ENCODE assay signal across 8 cellular contexts in the genomic region with DNA sequence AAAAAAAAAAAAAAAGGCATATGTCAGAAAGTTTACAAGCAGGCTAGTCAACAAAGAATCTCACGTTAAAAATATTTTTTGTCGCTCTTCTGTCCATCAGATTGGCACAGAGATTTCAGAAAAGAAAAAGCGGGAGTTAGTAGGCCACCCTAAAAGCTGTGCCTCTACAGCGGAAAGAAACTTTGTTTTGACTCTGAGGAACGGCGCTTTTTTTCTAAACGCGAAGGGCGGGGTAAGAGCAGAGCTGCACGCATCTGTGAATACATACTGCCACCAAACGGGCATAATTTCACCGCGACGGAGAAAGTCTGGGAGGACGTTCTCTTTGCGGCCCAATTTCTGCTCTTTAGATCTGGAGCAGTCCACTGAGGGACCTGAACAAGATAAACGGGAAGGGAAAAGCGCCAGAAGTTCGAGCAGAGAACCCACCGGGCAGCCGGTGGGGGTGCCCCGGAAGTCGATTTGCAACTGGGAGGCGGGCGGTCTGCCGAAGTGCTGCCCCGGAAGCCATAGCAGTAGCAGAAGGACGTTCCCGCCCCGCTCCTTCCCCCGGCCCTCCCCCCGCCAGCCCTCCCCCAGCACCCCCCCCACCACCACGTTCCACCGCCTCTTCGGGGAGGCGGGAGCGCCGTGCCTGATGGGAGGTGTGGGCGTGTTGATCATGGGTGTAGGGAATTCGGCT. TPM values are rescaled to one million over a fixed set of nuclear protein-coding genes. Genes with fewer than 3 reads are reported as not detected.
DNase-seq lines count a peak whose midpoint lies in the region; ATAC-seq and TF ChIP-seq lines count a peak whose summit lies in the region.
"Not testable (repeated sequence)": the region's sequence is repeated elsewhere in the genome, so short reads cannot be mapped to it uniquely, and the experiment has no call there.

No MANE protein-coding gene starts in this region.

- H3K27ac ChIP-seq in KMS-11 (peak overlapping the region; percentile 87), upper lobe of left lung (peak overlapping the region in 1 of 4 donors; percentile 76)
- not testable (repeated sequence) for H3K27ac ChIP-seq in endodermal cell (ENCODE audit: low read depth, low read length)

- H4K20me1 ChIP-seq in KMS-11 (ENCODE audit: insufficient read depth), result not testable (repeated sequence)

- not testable (repeated sequence) for H3K9me3 ChIP-seq in endodermal cell (ENCODE audit: control insufficient read depth, low read length); upper lobe of left lung

- DNase-seq in activated CD4-positive, alpha-beta memory T cell treated with anti-CD3 and anti-CD28 coated beads for 36 hours; endodermal cell; naive B cell; upper lobe of left lung: not testable (repeated sequence)

- intact Hi-C loops in activated CD4-positive, alpha-beta memory T cell treated with anti-CD3 and anti-CD28 coated beads for 36 hours (cut with micrococcal nuclease), result loop anchor here (5.0 to 10.0 kb wide), 5 partner anchors 103 to 1854 kb away; a partner anchor contains a TSS

- H3K9ac ChIP-seq in KMS-11; endodermal cell (ENCODE audit: extremely low read depth, low read length, poor library complexity, severe bottlenecking): not testable (repeated sequence)

- TF ChIP-seq CTCF in KMS-11 (conservative IDR thresholded peaks at IDR 0.05; ENCODE audit: low read depth, low read length); endodermal cell (conservative IDR thresholded peaks at IDR 0.05); upper lobe of left lung (IDR thresholded peaks at IDR 0.05): not testable (repeated sequence)

- CTCF ChIA-PET in activated CD4-positive, alpha-beta memory T cell treated with anti-CD3 and anti-CD28 coated beads for 36 hours (lab: Charles Lee), result interaction anchor here (1.4 kb wide), 1 partner anchor 104 kb away, joined by 8 read pairs; no protein-coding TSS in a partner anchor

- peak overlapping the region; percentile 99 for H3K27ac Mint-ChIP-seq in activated CD4-positive, alpha-beta memory T cell treated with anti-CD3 and anti-CD28 coated beads for 36 hours
- H3K27ac Mint-ChIP-seq in endodermal cell, result not testable (repeated sequence)
- H3K27ac Mint-ChIP-seq in naive B cell, result peak overlapping the region; percentile 95 to 99 (median 98)

- H3K4me2 ChIP-seq in KMS-11, result not testable (repeated sequence)

- not testable (repeated sequence) for TF ChIP-seq EP300 in upper lobe of left lung (IDR thresholded peaks at IDR 0.05)

- H3K36me3 Mint-ChIP-seq in activated CD4-positive, alpha-beta memory T cell treated with anti-CD3 and anti-CD28 coated beads for 36 hours; endodermal cell (ENCODE audit: low read depth); naive B cell: not testable (repeated sequence)

- no CpG with 5 or more reads among the region's 40 CpGs for WGBS in endodermal cell (ENCODE audit: insufficient coverage in 1 of 2, insufficient read length in 1 of 2), 2 experiments
- WGBS in upper lobe of left lung, 2 donors, result no CpG with 5 or more reads among the region's 40 CpGs

- not testable (repeated sequence) for H2AFZ ChIP-seq in KMS-11 (ENCODE audit: low read depth)

- POLR2A ChIA-PET in activated CD4-positive, alpha-beta memory T cell treated with anti-CD3 and anti-CD28 coated beads for 36 hours (lab: Charles Lee), result interaction anchor here (1.2 kb wide), 1 partner anchor 23 kb away, joined by 8 read pairs; a partner anchor contains a TSS

- H3K9me3 Mint-ChIP-seq in activated CD4-positive, alpha-beta memory T cell treated with anti-CD3 and anti-CD28 coated beads for 36 hours; endodermal cell; naive B cell: not testable (repeated sequence)

- not testable (repeated sequence) for H3K27me3 ChIP-seq in KMS-11 (ENCODE audit: insufficient read depth, low read depth); endodermal cell (ENCODE audit: control insufficient read depth, insufficient read depth, low read length, poor library complexity, severe bottlenecking); upper lobe of left lung

- H3K4me3 ChIP-seq in KMS-11 (IDR thresholded peaks at IDR 0.05; ENCODE audit: insufficient read depth, low read depth, low read length); endodermal cell (ENCODE audit: low read length); upper lobe of left lung: not testable (repeated sequence)

- ATAC-seq in GM18520 (IDR thresholded peaks at IDR 0.05; ENCODE audit: unreplicated experiment) (peak; percentile 31), GM21528 (IDR thresholded peaks at IDR 0.05; ENCODE audit: low FRiP score, unreplicated experiment) (peak; percentile 65), HG03039 (IDR thresholded peaks at IDR 0.05; ENCODE audit: unreplicated experiment) (peak; percentile 43), naive B cell (ENCODE audit: low read depth in 2 of 2) (peak; percentile 63), upper lobe of left lung (ENCODE audit: low FRiP score in 2 of 2) (peak; percentile 88 to 92)

- H3K4me1 Mint-ChIP-seq in activated CD4-positive, alpha-beta memory T cell treated with anti-CD3 and anti-CD28 coated beads for 36 hours (ENCODE audit: low read depth), result peaks cover 11% of the 10 kb centered on the region
- peaks cover 19% of the 10 kb centered on the region for H3K4me1 Mint-ChIP-seq in endodermal cell
- peaks cover 10 to 22% (median 15%) of the 10 kb centered on the region in 3 donors for H3K4me1 Mint-ChIP-seq in naive B cell

- not testable (repeated sequence) for H3K79me2 ChIP-seq in KMS-11 (ENCODE audit: insufficient read depth, low read depth)

- H3K36me3 ChIP-seq in KMS-11 (ENCODE audit: insufficient read depth); endodermal cell (ENCODE audit: control insufficient read depth, insufficient read depth, low read length); upper lobe of left lung: not testable (repeated sequence)

- H3K27me3 Mint-ChIP-seq in activated CD4-positive, alpha-beta memory T cell treated with anti-CD3 and anti-CD28 coated beads for 36 hours; endodermal cell (ENCODE audit: insufficient read depth); naive B cell: not testable (repeated sequence)

- H3K4me3 Mint-ChIP-seq in activated CD4-positive, alpha-beta memory T cell treated with anti-CD3 and anti-CD28 coated beads for 36 hours, result peak overlapping the region; percentile 74
- H3K4me3 Mint-ChIP-seq in endodermal cell (peak overlapping the region; percentile 34), naive B cell (peak overlapping the region; percentile 82 to 93 (median 86))

- TF ChIP-seq POLR2A in upper lobe of left lung (IDR thresholded peaks at IDR 0.05), result not testable (repeated sequence)

- H3K4me1 ChIP-seq in KMS-11 (ENCODE audit: low read depth, poor library complexity, severe bottlenecking) (peaks cover 17% of the 10 kb centered on the region), upper lobe of left lung (peaks cover 8 to 15% (median 12%) of the 10 kb centered on the region in 4 donors)
- H3K4me1 ChIP-seq in endodermal cell (ENCODE audit: control insufficient read depth, insufficient read depth, low read length), result not testable (repeated sequence)

RNA-seq across cellular contexts. Expression of a gene that starts 23.6 kb away (rescaled TPM):
- 10 to 100 TPM; 33.4 to 33.8 TPM for total RNA-seq in activated CD4-positive, alpha-beta memory T cell treated with anti-CD3 and anti-CD28 coated beads for 36 hours
- total RNA-seq in endodermal cell (10 to 100 TPM; 37.9 to 40.6 TPM), upper lobe of left lung (10 to 100 TPM; 11.5 to 26.8 (median 23.2) TPM)
- polyA plus RNA-seq in endodermal cell (2013, experiment 1 of 2), result 28.1 TPM
- polyA plus RNA-seq in endodermal cell (2013, experiment 2 of 2), result 27.6 TPM
- 10 to 100 TPM; 15.0 to 35.3 (median 28.1) TPM for polyA plus RNA-seq in naive B cell (ENCODE audit: low read depth in 6 of 6)

Comparison
In these comparisons a context has a peak if more than half of its experiments do, and no peak if none do; other contexts are left out.
1. ATAC-seq: peak in every context shown above with its lines; median percentile 90 in upper lobe of left lung; 65 in GM21528; 63 in naive B cell; 43 in HG03039; 31 in GM18520.
2. H3K4me3 Mint-ChIP-seq: peak in every context shown above with its lines; median percentile 86 in naive B cell; 74 in activated CD4-positive, alpha-beta memory T cell treated with anti-CD3 and anti-CD28 coated beads for 36 hours; 34 in endodermal cell.